ENCODE assay signal across 20 cellular contexts in genomic region chr6:137602311-137602710, GRCh38.
"Had no signal": no experiment of that assay in that cellular context is flagged by ENCODE, and none has a peak within 500 bp of the region (broad histone marks: within the 10 kb centered on the region; RNA-seq: fewer than 3 reads in every experiment).

No MANE protein-coding gene starts in this region.

- DNase-seq: dermis blood vessel endothelial cell; dorsolateral prefrontal cortex; effector CD4-positive, alpha-beta T cell; effector memory CD4-positive, alpha-beta T cell; foreskin keratinocyte; head of caudate nucleus; heart right ventricle; hippocampal formation; left cardiac atrium; left lung; left ventricle myocardium superior; lower lobe of right lung; mesenchymal stem cell; mucosa of descending colon; naive B cell; naive thymus-derived CD8-positive, alpha-beta T cell had no signal

- H3K4me1 Mint-ChIP-seq: naive B cell had no signal

- H3K27ac Mint-ChIP-seq: mesothelial cell of epicardium, naive B cell had no signal

- H3K9me3 ChIP-seq: esophagus muscularis mucosa, gastroesophageal sphincter, heart right ventricle, left lung, lower lobe of right lung, mucosa of descending colon had no signal

- H3K27ac ChIP-seq: coronary artery, dorsolateral prefrontal cortex, esophagus muscularis mucosa, foreskin keratinocyte, gastroesophageal sphincter, heart right ventricle, left lung, lower lobe of right lung had no signal

- H3K4me3 ChIP-seq: coronary artery, dorsolateral prefrontal cortex, esophagus muscularis mucosa, gastroesophageal sphincter, heart right ventricle, left lung, lower lobe of right lung, mucosa of descending colon had no signal

- H3K36me3 Mint-ChIP-seq: mesothelial cell of epicardium; naive thymus-derived CD8-positive, alpha-beta T cell had no signal

- H3K36me3 ChIP-seq: esophagus muscularis mucosa, gastroesophageal sphincter, heart right ventricle, left lung, lower lobe of right lung had no signal

- H3K4me3 Mint-ChIP-seq: mesothelial cell of epicardium; naive B cell; naive thymus-derived CD8-positive, alpha-beta T cell had no signal
